Comparison of ENCODE assay signal across 26 cellular contexts in genomic region chr11:20260307-20260706, GRCh38.
"Had no signal": no experiment of that assay in that cellular context is flagged by ENCODE, and none has a peak within 500 bp of the region (broad histone marks: within the 10 kb centered on the region; RNA-seq: fewer than 3 reads in every experiment).

No MANE protein-coding gene starts in this region.

- H3K27me3 ChIP-seq: colonic mucosa, gastrocnemius medialis had no signal

- H3K4me1 ChIP-seq: colonic mucosa, esophagus squamous epithelium, gastrocnemius medialis, heart right ventricle, left lung, lower lobe of right lung had no signal

- H3K9me3 ChIP-seq: colonic mucosa, esophagus squamous epithelium, gastrocnemius medialis, heart right ventricle, left lung, lower lobe of right lung, mucosa of descending colon had no signal

- H3K4me3 ChIP-seq: colonic mucosa, esophagus squamous epithelium, gastrocnemius medialis, heart right ventricle, left lung, lower lobe of right lung, mucosa of descending colon had no signal

- ATAC-seq: effector memory CD8-positive, alpha-beta T cell; esophagus mucosa; gastrocnemius medialis; heart right ventricle; left cardiac atrium; left lung; left ventricle myocardium superior; lower lobe of right lung; mucosa of descending colon had no signal

- H3K36me3 ChIP-seq: colonic mucosa, esophagus squamous epithelium, gastrocnemius medialis, heart right ventricle, left lung, lower lobe of right lung had no signal

- H3K27ac ChIP-seq: colonic mucosa, epithelial cell of prostate, esophagus squamous epithelium, gastrocnemius medialis, heart right ventricle, left lung, lower lobe of right lung had no signal

- FAIRE-seq: endometrium, islet of Langerhans, keratinocyte had no signal

- DNase-seq: colonic mucosa; cortex of kidney; effector CD8-positive, alpha-beta T cell; effector memory CD8-positive, alpha-beta T cell; endodermal cell; erythroblast; esophagus squamous epithelium; foreskin fibroblast; foreskin melanocyte; gastrocnemius medialis; glutamatergic neuron; head of caudate nucleus; heart right ventricle; hippocampal formation; left cardiac atrium; left lung; left ventricle myocardium superior; lower lobe of right lung; mesenchymal stem cell; mucosa of descending colon; naive B cell had no signal
